1 cellular context compared by ENCODE assay signal in genomic region chr16:82329504-82330192, GRCh38.
TF ChIP-seq lines count a peak whose summit lies in the region.

No MANE protein-coding gene starts in this region.

TF ChIP-seq in HepG2, 621 proteins besides CTCF, POLR2A, EP300 and RAD21 (continued from another document and continues in another):
- TF ChIP-seq PRDM10 (CRISPR knock-in tag; IDR thresholded peaks at IDR 0.05; ENCODE audit: low read depth) (peak; percentile 61; the same call in 1 of the 2 replicates), SRF (IDR thresholded peaks at IDR 0.05; ENCODE audit: low read depth, low read length) (no peak), ZNF24 (IDR thresholded peaks at IDR 0.05) (no peak), DNMT3B (CRISPR knock-in tag; conservative IDR thresholded peaks at IDR 0.05) (0 out of 2 replicates have a peak, but pooled peaks have one; percentile 30), E2F1 (CRISPR knock-in tag; IDR thresholded peaks at IDR 0.05) (no peak), ARID4A (CRISPR knock-in tag; IDR thresholded peaks at IDR 0.05; ENCODE audit: borderline replicate concordance) (no peak; the same call in 1 of the 2 replicates), CHD4 (IDR thresholded peaks at IDR 0.05; ENCODE audit: borderline replicate concordance, low read length) (no peak), ZHX1 (CRISPR knock-in tag; IDR thresholded peaks at IDR 0.05; ENCODE audit: low read depth) (no peak), KDM6A (CRISPR knock-in tag; IDR thresholded peaks at IDR 0.05; ENCODE audit: low read depth) (no peak), TCF12 (IDR thresholded peaks at IDR 0.05) (no peak), TCF12 (CRISPR knock-in tag; IDR thresholded peaks at IDR 0.05) (no peak; the same call in 1 of the 2 replicates), ZBTB7B (CRISPR knock-in tag; IDR thresholded peaks at IDR 0.05) (no peak), TOE1 (CRISPR knock-in tag; IDR thresholded peaks at IDR 0.05) (no peak), TGIF2 (CRISPR knock-in tag; IDR thresholded peaks at IDR 0.05) (no peak), GTF2F1 (IDR thresholded peaks at IDR 0.05; ENCODE audit: low read length) (no peak), SNRNP70 (IDR thresholded peaks at IDR 0.05; ENCODE audit: low read depth, low read length) (no peak), PAWR (CRISPR knock-in tag; IDR thresholded peaks at IDR 0.05; ENCODE audit: borderline replicate concordance) (no peak), LBX2 (CRISPR knock-in tag; IDR thresholded peaks at IDR 0.05; ENCODE audit: borderline replicate concordance) (no peak), ZNF260 (CRISPR knock-in tag; IDR thresholded peaks at IDR 0.05; ENCODE audit: borderline replicate concordance, low read depth) (no peak), RARG (CRISPR knock-in tag; IDR thresholded peaks at IDR 0.05; ENCODE audit: low read depth) (no peak), SALL1 (CRISPR knock-in tag; IDR thresholded peaks at IDR 0.05) (peak; percentile 49; the same call in 1 of the 2 replicates), ARNT2 (CRISPR knock-in tag; IDR thresholded peaks at IDR 0.05; ENCODE audit: low read depth) (no peak), ZNF337 (CRISPR knock-in tag; IDR thresholded peaks at IDR 0.05; ENCODE audit: borderline replicate concordance, low read depth) (no peak), ZFP36L1 (CRISPR knock-in tag; IDR thresholded peaks at IDR 0.05) (no peak), SP4 (CRISPR knock-in tag; IDR thresholded peaks at IDR 0.05) (no peak), KLF9 (CRISPR knock-in tag; IDR thresholded peaks at IDR 0.05; ENCODE audit: low read depth) (no peak), RARA (CRISPR knock-in tag; IDR thresholded peaks at IDR 0.05) (peak; percentile 53; the same call in 1 of the 2 replicates), ZBTB26 (CRISPR knock-in tag; IDR thresholded peaks at IDR 0.05; ENCODE audit: borderline replicate concordance) (no peak), ZNF530 (CRISPR knock-in tag; IDR thresholded peaks at IDR 0.05; ENCODE audit: low read depth) (no peak), ZNF333 (CRISPR knock-in tag; IDR thresholded peaks at IDR 0.05; ENCODE audit: borderline replicate concordance) (no peak), ZNF350 (CRISPR knock-in tag; IDR thresholded peaks at IDR 0.05; ENCODE audit: borderline replicate concordance, low read depth) (peak; percentile 35; the same call in 1 of the 2 replicates), REXO4 (CRISPR knock-in tag; IDR thresholded peaks at IDR 0.05; ENCODE audit: borderline replicate concordance) (no peak), KDM5A (IDR thresholded peaks at IDR 0.05; ENCODE audit: borderline replicate concordance, low read length) (no peak), ZNF614 (CRISPR knock-in tag; IDR thresholded peaks at IDR 0.05; ENCODE audit: borderline replicate concordance) (peak; percentile 80; the same call in 1 of the 2 replicates), ZNF776 (CRISPR knock-in tag; IDR thresholded peaks at IDR 0.05) (no peak), ZNF841 (CRISPR knock-in tag; IDR thresholded peaks at IDR 0.05; ENCODE audit: borderline replicate concordance) (no peak), CERS6 (CRISPR knock-in tag; IDR thresholded peaks at IDR 0.05) (no peak), ZNF354B (CRISPR knock-in tag; IDR thresholded peaks at IDR 0.05) (no peak), HOXA5 (CRISPR knock-in tag; IDR thresholded peaks at IDR 0.05) (peak; percentile 15; the same call in 1 of the 2 replicates), ZNF512B (CRISPR knock-in tag; IDR thresholded peaks at IDR 0.05; ENCODE audit: borderline replicate concordance) (peak; percentile 63; the same call in 1 of the 2 replicates), MYPOP (CRISPR knock-in tag; IDR thresholded peaks at IDR 0.05) (no peak), FOXO1 (CRISPR knock-in tag; IDR thresholded peaks at IDR 0.05) (no peak; the same call in 1 of the 2 replicates), ZNF788 (CRISPR knock-in tag; IDR thresholded peaks at IDR 0.05; ENCODE audit: borderline replicate concordance) (no peak), ZNF619 (CRISPR knock-in tag; IDR thresholded peaks at IDR 0.05) (no peak)
